Comparison of ENCODE assay signal across 28 cellular contexts in genomic region chr1:150225546-150225945, GRCh38. TPM values are rescaled to one million over a fixed set of nuclear protein-coding genes. Genes with fewer than 3 reads are reported as not detected.
"Had no signal": no experiment of that assay in that cellular context is flagged by ENCODE, and none has a peak within 500 bp of the region (broad histone marks: within the 10 kb centered on the region; RNA-seq: fewer than 3 reads in every experiment).

No MANE protein-coding gene starts in this region.

- H3K36me3 ChIP-seq: breast epithelium had no signal

- H3K4me3 ChIP-seq: breast epithelium, SJCRH30 had no signal

- H3K9me3 ChIP-seq: breast epithelium, SJCRH30 had no signal

- ATAC-seq: activated T-cell treated with anti-CD3 and anti-CD28 coated beads, Interleukin-2, amount 50 U/mL, for 72 hours; Panc1; SK-N-SH treated with all-trans-retinoic acid at 6 μM for 48 hours had no signal

- FAIRE-seq: TTC549 had no signal

- H3K4me1 ChIP-seq: breast epithelium, SJCRH30 had no signal

- H3K27ac ChIP-seq: breast epithelium, RWPE1, SJCRH30 had no signal

- DNase-seq: activated CD4-positive, alpha-beta memory T cell treated with anti-CD3 and anti-CD28 coated beads for 36 hours; activated CD4-positive, alpha-beta T cell treated with anti-CD3 and anti-CD28 coated beads, Interleukin-2, amount 10 ng/mL, durations not matched to agents 7 days and 5 days; activated CD4-positive, CD25-positive, alpha-beta regulatory T cell; activated CD8-positive, alpha-beta memory T cell treated with anti-CD3 and anti-CD28 coated beads for 24 hours; activated gamma-delta T cell treated with Interleukin-2 at 50 U/mL for 16 hours; activated naive CD4-positive, alpha-beta T cell treated with anti-CD3 and anti-CD28 coated beads, Interleukin-2, amount 50 U/mL, for 16 hours; activated T-cell treated with anti-CD3 and anti-CD28 coated beads, Interleukin-2, amount 50 U/mL, for 72 hours; aorta; caudate nucleus; MM.1S; NCI-H1105; NCI-H1436; NCI-H1694 treated with DMSO at 0.1 percent for 48 hours; NCI-H2029 treated with DMSO at 0.1 percent for 48 hours; NCI-H510A treated with DMSO at 0.1 percent for 48 hours; NCI-H69; NK-92 treated with Interleukin-12 subunit alpha and Interleukin-12 subunit beta, amount 100 ng/mL, for 24 hours; OCI-M1; Right ventricle myocardium superior; SJCRH30; T-helper 2 cell; T1000 had no signal

- H3K27me3 ChIP-seq: breast epithelium, SJCRH30 had no signal

RNA-seq across cellular contexts. Expression of gene CA14, which starts 32.0 kb away (rescaled TPM):
- total RNA-seq: activated CD4-positive, alpha-beta memory T cell treated with anti-CD3 and anti-CD28 coated beads for 36 hours; activated CD4-positive, alpha-beta T cell treated with anti-CD3 and anti-CD28 coated beads, Interleukin-2, amount 10 ng/mL, durations not matched to agents 7 days and 5 days; activated T-cell treated with anti-CD3 and anti-CD28 coated beads, Interleukin-2, amount 50 U/mL, for 72 hours; activated T-helper 2 cell treated with anti-CD3 and anti-CD28 coated beads, Interferon-gamma antibody, Interleukin-2, Interleukin-4, amounts not matched to agents 10 μg/mL and 5 μg/mL and 100 μg/mL, durations not matched to agents 14 hours and 24 hours and 36 hours; aorta; breast epithelium had no signal
- polyA plus RNA-seq: aorta had no signal

RNA-seq across cellular contexts. Expression of gene CIART, which starts 56.8 kb away (rescaled TPM):
- total RNA-seq: SJCRH30 had no signal
